Comparison of ENCODE assay signal across 19 cellular contexts in genomic region chr9:120775859-120776258, GRCh38.
"Had no signal": no experiment of that assay in that cellular context is flagged by ENCODE, and none has a peak within 500 bp of the region (broad histone marks: within the 10 kb centered on the region; RNA-seq: fewer than 3 reads in every experiment).

No MANE protein-coding gene starts in this region.

- DNase-seq: activated CD4-positive, alpha-beta T cell treated with anti-CD3 and anti-CD28 coated beads, Interleukin-2, amount 50 U/mL, for 1 hour; activated gamma-delta T cell treated with Interleukin-2 at 50 U/mL for 16 hours; activated naive CD8-positive, alpha-beta T cell treated with anti-CD3 and anti-CD28 coated beads for 36 hours; amniotic stem cell; dermis blood vessel endothelial cell; effector memory CD4-positive, alpha-beta T cell; gastrocnemius medialis; head of caudate nucleus; left ventricle myocardium inferior; mucosa of descending colon; naive B cell; right cardiac atrium; stimulated activated CD4-positive, alpha-beta T cell treated with anti-CD3 and anti-CD28 coated beads, Interleukin-15, amount 100 ng/mL, for 24 hours; stimulated activated CD4-positive, alpha-beta T cell treated with anti-CD3 and anti-CD28 coated beads, Interleukin-2, amount 100 ng/mL, for 48 hours; T-helper 1 cell; T1000 had no signal

- H3K27me3 ChIP-seq: gastrocnemius medialis, neural progenitor cell had no signal

- H3K36me3 ChIP-seq: prostate gland had no signal

- H3K4me1 ChIP-seq: gastrocnemius medialis, left ventricle myocardium inferior, neural progenitor cell had no signal

- H3K9me3 ChIP-seq: gastrocnemius medialis, left ventricle myocardium inferior, mucosa of descending colon, prostate gland had no signal

- ATAC-seq: gastrocnemius medialis, mucosa of descending colon, right cardiac atrium had no signal

- H3K27ac ChIP-seq: gastrocnemius medialis, left ventricle myocardium inferior, neural progenitor cell, prostate gland had no signal

- H3K4me3 ChIP-seq: gastrocnemius medialis, left ventricle myocardium inferior, mucosa of descending colon, neural progenitor cell, prostate gland, skin epidermis had no signal
